Comparison of ENCODE assay signal across 18 cellular contexts in the genomic region with DNA sequence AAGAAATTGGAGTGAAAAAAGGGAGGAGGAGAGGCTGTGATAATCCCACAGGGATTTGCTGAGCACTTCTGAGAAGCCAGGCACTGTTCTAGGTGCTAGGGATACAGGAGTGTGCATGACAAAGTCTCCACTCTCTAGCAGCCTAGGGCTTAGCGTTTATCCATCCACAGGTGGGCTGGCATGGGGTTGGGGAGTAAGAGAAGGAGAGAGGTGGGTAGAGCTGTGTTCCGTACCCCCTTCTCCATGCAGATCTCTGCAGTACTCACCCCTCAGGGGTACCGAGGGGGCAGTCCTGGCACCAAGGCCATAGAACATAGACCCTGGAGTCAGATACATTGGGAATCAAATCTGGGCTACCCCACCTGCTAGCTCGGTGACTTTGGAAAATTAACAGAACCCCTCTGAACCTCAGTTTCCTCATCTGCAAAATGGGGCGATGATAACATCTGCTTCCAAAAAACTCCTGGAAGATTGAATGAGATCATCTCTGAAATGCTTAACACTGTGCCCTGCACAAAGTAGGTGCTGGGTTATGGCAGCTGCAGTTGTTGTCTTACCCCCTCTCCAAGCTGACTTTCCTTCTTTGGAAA. TPM values are rescaled to one million over a fixed set of nuclear protein-coding genes. Genes with fewer than 3 reads are reported as not detected.
DNase-seq lines count a peak whose midpoint lies in the region; ATAC-seq and TF ChIP-seq lines count a peak whose summit lies in the region.
"Had no signal": no experiment of that assay in that cellular context is flagged by ENCODE, and none has a peak within 500 bp of the region (broad histone marks: within the 10 kb centered on the region; RNA-seq: fewer than 3 reads in every experiment).

No MANE protein-coding gene starts in this region.

- TF ChIP-seq POLR2A in adrenal gland (IDR thresholded peaks at IDR 0.05) (no peak), sigmoid colon (IDR thresholded peaks at IDR 0.05) (no peak)

- no TSS peak for BruUV-seq in Caco-2 (replicated peaks; lab: Mats Ljungman, UMichigan)

- TF ChIP-seq EP300 in sigmoid colon (IDR thresholded peaks at IDR 0.05), result no peak

- peaks cover 64% of the 10 kb centered on the region for H3K36me3 Mint-ChIP-seq in T-helper 2 cell treated with Interferon-gamma antibody and Interleukin-4, amounts not matched to agents 5 μg/mL and 100 μg/mL, for 36 hours (ENCODE audit: low read depth)
- peaks cover 100% of the 10 kb centered on the region for H3K36me3 Mint-ChIP-seq in Caco-2 (ENCODE audit: insufficient read depth, unreplicated experiment)

- peaks cover 50% of the 10 kb centered on the region for H3K4me1 Mint-ChIP-seq in T-helper 2 cell treated with Interferon-gamma antibody and Interleukin-4, amounts not matched to agents 5 μg/mL and 100 μg/mL, for 36 hours (ENCODE audit: low read depth)
- H3K4me1 Mint-ChIP-seq in Caco-2 (ENCODE audit: low read depth, unreplicated experiment), result peaks cover 6% of the 10 kb centered on the region
- H3K4me1 Mint-ChIP-seq: mesothelial cell of epicardium had no signal

- ATAC-seq in HG03457 (IDR thresholded peaks at IDR 0.05; ENCODE audit: unreplicated experiment), result no peak
- no peak for ATAC-seq in HG02588 (IDR thresholded peaks at IDR 0.05; ENCODE audit: unreplicated experiment)
- ATAC-seq in sciatic nerve, result no peak
- ATAC-seq: esophagus mucosa, heart left ventricle had no signal

- TF ChIP-seq CTCF in Caco-2 (IDR thresholded peaks at IDR 0.05; ENCODE audit: insufficient read depth in 1 of 2, low read depth in 1 of 2, low read length in 1 of 2, severe bottlenecking in 1 of 2, unreplicated experiment in 1 of 2), result no peak
- TF ChIP-seq CTCF in adrenal gland (IDR thresholded peaks at IDR 0.05), result no peak
- TF ChIP-seq CTCF in sigmoid colon (IDR thresholded peaks at IDR 0.05), result no peak

- H3K9me3 ChIP-seq in Caco-2, result no peaks in the 10 kb centered on the region
- no peaks in the 10 kb centered on the region for H3K9me3 ChIP-seq in adrenal gland (replicated peaks in 1 of 3)
- no peaks in the 10 kb centered on the region for H3K9me3 ChIP-seq in sigmoid colon
- H3K9me3 ChIP-seq: colonic mucosa, heart left ventricle had no signal

- POLR2A ChIA-PET in Caco-2 (lab: Charles Lee), result no interaction called here

- H3K4me1 ChIP-seq in Caco-2 (0 out of 2 replicates have a peak, but pooled peaks cover 5% of the 10 kb centered on the region), adrenal gland (replicated peaks in 1 of 2) (peaks cover 19 to 62% of the 10 kb centered on the region in 2 donors), sigmoid colon (peaks cover 0 to 73% (median 57%) of the 10 kb centered on the region in 4 donors)

- H3K36me3 ChIP-seq in Caco-2 (ENCODE audit: control insufficient read depth, insufficient read depth, low read length) (peaks cover 11% of the 10 kb centered on the region), adrenal gland (replicated peaks in 1 of 2) (peaks cover 0 to 100% of the 10 kb centered on the region in 2 donors), sigmoid colon (peaks cover 80 to 100% (median 86%) of the 10 kb centered on the region in 4 donors)

- no peak for DNase-seq in T-helper 2 cell treated with Interferon-gamma antibody and Interleukin-4, amounts not matched to agents 5 μg/mL and 100 μg/mL, for 36 hours (ENCODE audit: low spot score)
- DNase-seq in T-helper 2 cell (no peak), Caco-2 (no peak), adrenal gland (peak in 4 of 7 donors; percentile 22 to 55 (median 28)), sigmoid colon (peak; percentile 62), sciatic nerve (ENCODE audit: low spot score) (no peak)
- DNase-seq: colonic mucosa, COR-L47, GDM1, heart left ventricle, Kasumi-1, NCI-H1417, occipital lobe, SIG-M5 had no signal

- H3K9me3 Mint-ChIP-seq in T-helper 2 cell treated with Interferon-gamma antibody and Interleukin-4, amounts not matched to agents 5 μg/mL and 100 μg/mL, for 36 hours, result no peaks in the 10 kb centered on the region
- no peaks in the 10 kb centered on the region for H3K9me3 Mint-ChIP-seq in Caco-2 (ENCODE audit: unreplicated experiment)
- H3K9me3 Mint-ChIP-seq: mesothelial cell of epicardium had no signal

- H3K4me3 Mint-ChIP-seq in T-helper 2 cell treated with Interferon-gamma antibody and Interleukin-4, amounts not matched to agents 5 μg/mL and 100 μg/mL, for 36 hours, result no peak overlapping the region
- no peak overlapping the region for H3K4me3 Mint-ChIP-seq in Caco-2 (ENCODE audit: unreplicated experiment)
- H3K4me3 Mint-ChIP-seq: mesothelial cell of epicardium had no signal

- H3K27me3 ChIP-seq in Caco-2 (replicated peaks; ENCODE audit: control insufficient read depth, insufficient read depth, low read length), result no peaks in the 10 kb centered on the region
- H3K27me3 ChIP-seq in adrenal gland, result no peaks in the 10 kb centered on the region
- no peaks in the 10 kb centered on the region for H3K27me3 ChIP-seq in sigmoid colon
- H3K27me3 ChIP-seq: colonic mucosa, heart left ventricle had no signal

- CTCF ChIA-PET in Caco-2 (lab: Charles Lee), result no interaction called here

- peak overlapping the region; percentile 96 for H3K27ac Mint-ChIP-seq in T-helper 2 cell treated with Interferon-gamma antibody and Interleukin-4, amounts not matched to agents 5 μg/mL and 100 μg/mL, for 36 hours
- H3K27ac Mint-ChIP-seq in Caco-2 (ENCODE audit: unreplicated experiment), result peak overlapping the region; percentile 42
- H3K27ac Mint-ChIP-seq: mesothelial cell of epicardium had no signal

- H3K27ac ChIP-seq in adrenal gland, result peak overlapping the region in 3 of 5 donors; percentile 53 to 100 (median 58)
- peak overlapping the region in 2 of 4 donors; percentile 24 to 43 for H3K27ac ChIP-seq in sigmoid colon
- H3K27ac ChIP-seq: colonic mucosa had no signal

- H3K4me3 ChIP-seq in Caco-2 (ENCODE audit: low read depth, low read length) (no peak overlapping the region), adrenal gland (no peak overlapping the region), sigmoid colon (no peak overlapping the region)
- H3K4me3 ChIP-seq: colonic mucosa, heart left ventricle had no signal

- WGBS in adrenal gland, 4 donors, result 85 to 93% (median 89%) methylated on average over 3 to 5 of the region's 5 CpGs
- 92 to 95% methylated on average over 5 of the region's 5 CpGs for WGBS in sigmoid colon, 2 donors

- intact Hi-C loops in Caco-2 (cut with micrococcal nuclease; ENCODE audit: unreplicated experiment) (no loop called here), adrenal gland (cut with DNase I) (no loop called here), sigmoid colon (cut with DNase I) (no loop called here), sciatic nerve (cut with DNase I) (no loop called here)

- H3K27me3 Mint-ChIP-seq in T-helper 2 cell treated with Interferon-gamma antibody and Interleukin-4, amounts not matched to agents 5 μg/mL and 100 μg/mL, for 36 hours (ENCODE audit: low read depth), result no peaks in the 10 kb centered on the region
- H3K27me3 Mint-ChIP-seq in Caco-2 (ENCODE audit: insufficient read depth, unreplicated experiment), result no peaks in the 10 kb centered on the region

RNA-seq across cellular contexts. Expression of a gene that starts 18.6 kb away (rescaled TPM):
- total RNA-seq in Caco-2 (2022) (64.6 and 70.7 TPM in 2 replicates), adrenal gland (100 to 1,000 TPM; 392 to 760 (median 431) TPM), sigmoid colon (100 to 1,000 TPM in 1 of 4 donors, 10 to 100 TPM in 3; 38.9 to 208 (median 67.3) TPM), sciatic nerve (230 TPM)
- polyA plus RNA-seq in adrenal gland (100 to 1,000 TPM in 1 of 3 donors, 10 to 100 TPM in 2; 83.3 to 143 (median 92.8) TPM), sigmoid colon (10 to 100 TPM; 30.0 to 66.2 (median 55.0) TPM)

Comparison
In these comparisons a context has a peak if more than half of its experiments do, and no peak if none do; other contexts are left out.
1. DNase-seq: peak in adrenal gland (4 of 7) and sigmoid colon (single experiment); none in T-helper 2 cell treated with Interferon-gamma antibody and Interleukin-4, amounts not matched to agents 5 μg/mL and 100 μg/mL, for 36 hours (single experiment), T-helper 2 cell (0 of 5), Caco-2 (0 of 2) and sciatic nerve (single experiment).